ENCODE assay signal across 8 cellular contexts in the genomic region with DNA sequence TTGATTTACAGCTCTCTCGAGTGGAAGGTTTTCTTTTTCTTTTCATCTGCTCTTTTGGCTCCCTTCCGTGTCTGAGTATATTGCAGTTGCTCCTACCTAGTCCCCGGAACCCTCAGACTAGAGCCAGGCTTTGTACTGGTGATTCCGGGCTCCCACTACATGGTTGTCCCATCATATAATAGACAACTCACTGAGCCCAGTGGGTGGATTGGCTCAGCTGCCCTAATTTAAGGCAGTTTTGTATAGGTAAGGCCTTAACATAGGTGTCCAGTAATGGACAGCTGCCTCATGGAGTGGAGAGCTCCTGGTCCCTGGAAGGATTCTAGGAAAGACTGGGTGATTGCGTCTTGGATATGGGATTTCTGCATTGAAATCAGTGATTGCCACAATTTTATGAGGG. TPM values are rescaled to one million over a fixed set of nuclear protein-coding genes. Genes with fewer than 3 reads are reported as not detected.
"Had no signal": no experiment of that assay in that cellular context is flagged by ENCODE, and none has a peak within 500 bp of the region (broad histone marks: within the 10 kb centered on the region; RNA-seq: fewer than 3 reads in every experiment).

No MANE protein-coding gene starts in this region.

- H3K9me3 Mint-ChIP-seq: GM23338 had no signal

- ATAC-seq: GM23338, HepG2 had no signal

- H3K27me3 Mint-ChIP-seq: IgD-negative memory B cell had no signal

- DNase-seq: H9, HCEC 1CT, KBM-7 had no signal

- H3K4me1 Mint-ChIP-seq: GM23338, IgD-negative memory B cell had no signal

- H3K4me3 Mint-ChIP-seq: GM23338, H9, IgD-negative memory B cell had no signal

- H3K27ac Mint-ChIP-seq: GM23338, H9, IgD-negative memory B cell had no signal

RNA-seq across cellular contexts. Expression of a gene that starts 58.0 kb away (rescaled TPM):
- total RNA-seq: GM23338, H1, H9, HepG2, HT1080 had no signal
